23 cellular contexts compared by ENCODE assay signal in the genomic region with DNA sequence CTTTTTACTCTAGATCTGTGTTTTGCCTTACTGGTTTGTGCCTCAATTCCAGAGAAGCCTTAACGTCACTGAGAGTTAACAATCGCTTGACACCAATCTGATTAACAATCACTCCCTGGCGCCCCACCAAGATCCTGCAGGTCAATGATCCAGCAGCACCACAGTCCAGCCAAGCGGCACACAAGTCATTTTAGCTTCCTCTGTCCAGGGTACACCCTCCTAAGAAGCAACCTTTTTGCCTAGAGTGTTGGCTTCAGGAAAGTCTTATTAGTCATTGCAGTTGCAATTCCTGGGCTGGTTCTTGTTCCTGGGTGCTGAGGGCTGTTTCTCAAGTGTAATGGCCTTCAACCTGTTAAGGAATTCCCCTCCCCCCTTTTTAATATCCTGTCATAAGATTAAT.
"Had no signal": no experiment of that assay in that cellular context is flagged by ENCODE, and none has a peak within 500 bp of the region (broad histone marks: within the 10 kb centered on the region; RNA-seq: fewer than 3 reads in every experiment).

No MANE protein-coding gene starts in this region.

- H3K36me3 Mint-ChIP-seq: activated naive CD4-positive, alpha-beta T cell treated with anti-CD3 and anti-CD28 coated beads, Interleukin-2, amount 50 U/mL, for 24 hours; natural killer cell treated with Interleukin-12 subunit alpha and Interleukin-12 subunit beta and Interleukin-15 and Interleukin-18, amount 100 ng/mL, for 72 hours had no signal

- H3K27me3 ChIP-seq: colonic mucosa, left lung had no signal

- H3K27me3 Mint-ChIP-seq: activated CD8-positive, alpha-beta T cell treated with anti-CD3 and anti-CD28 coated beads for 36 hours; activated naive CD4-positive, alpha-beta T cell treated with anti-CD3 and anti-CD28 coated beads, Interleukin-2, amount 50 U/mL, for 24 hours had no signal

- H3K4me1 ChIP-seq: colonic mucosa, left lung, psoas muscle had no signal

- FAIRE-seq: endometrium had no signal

- H3K4me3 Mint-ChIP-seq: activated CD8-positive, alpha-beta T cell treated with anti-CD3 and anti-CD28 coated beads for 36 hours; activated naive CD4-positive, alpha-beta T cell treated with anti-CD3 and anti-CD28 coated beads, Interleukin-2, amount 50 U/mL, for 24 hours; natural killer cell treated with Interleukin-12 subunit alpha and Interleukin-12 subunit beta and Interleukin-15 and Interleukin-18, amount 100 ng/mL, for 72 hours had no signal

- H3K9me3 ChIP-seq: colonic mucosa, psoas muscle, SK-N-SH, thoracic aorta had no signal

- DNase-seq: activated CD8-positive, alpha-beta memory T cell treated with anti-CD3 and anti-CD28 coated beads, Interleukin-2, amount 50 U/mL, for 4 hours; activated CD8-positive, alpha-beta T cell treated with anti-CD3 and anti-CD28 coated beads for 36 hours; activated effector memory CD4-positive, alpha-beta T cell treated with anti-CD3 and anti-CD28 coated beads, Interleukin-2, amount 50 U/mL, for 16 hours; activated T-cell treated with anti-CD3 and anti-CD28 coated beads, Interleukin-2, amount 50 U/mL, for 48 hours; amniotic stem cell; central memory CD4-positive, alpha-beta T cell; colonic mucosa; foreskin fibroblast; glutamatergic neuron; hypothalamus; left lung; mesenchymal stem cell; psoas muscle; SK-N-SH; stimulated activated CD4-positive, alpha-beta T cell treated with anti-CD3 and anti-CD28 coated beads, Interleukin-12 subunit alpha, Interleukin-12 subunit beta, amount 100 ng/mL, for 4 hours; stimulated activated CD4-positive, alpha-beta T cell treated with anti-CD3 and anti-CD28 coated beads, Interleukin-2, amount 100 ng/mL, for 24 hours; T-helper 1 cell; T1000; WERI-Rb-1 had no signal

- ATAC-seq: activated CD8-positive, alpha-beta T cell treated with anti-CD3 and anti-CD28 coated beads for 36 hours; left lung; natural killer cell treated with Interleukin-12 subunit alpha and Interleukin-12 subunit beta and Interleukin-15 and Interleukin-18, amount 100 ng/mL, for 72 hours; psoas muscle had no signal

- H3K4me2 ChIP-seq: SK-N-SH had no signal

- H3K4me1 Mint-ChIP-seq: activated naive CD4-positive, alpha-beta T cell treated with anti-CD3 and anti-CD28 coated beads, Interleukin-2, amount 50 U/mL, for 24 hours had no signal

- H3K36me3 ChIP-seq: colonic mucosa, left lung, thoracic aorta, WERI-Rb-1 had no signal

- H3K9ac ChIP-seq: SK-N-SH had no signal

- H3K4me3 ChIP-seq: colonic mucosa, left lung, psoas muscle, thoracic aorta had no signal

- H3K27ac Mint-ChIP-seq: activated CD8-positive, alpha-beta T cell treated with anti-CD3 and anti-CD28 coated beads for 36 hours; activated naive CD4-positive, alpha-beta T cell treated with anti-CD3 and anti-CD28 coated beads, Interleukin-2, amount 50 U/mL, for 24 hours; natural killer cell treated with Interleukin-12 subunit alpha and Interleukin-12 subunit beta and Interleukin-15 and Interleukin-18, amount 100 ng/mL, for 72 hours had no signal

- H3K27ac ChIP-seq: colonic mucosa, left lung, psoas muscle, thoracic aorta, WERI-Rb-1 had no signal
